ENCODE assay signal across 8 cellular contexts in the genomic region with DNA sequence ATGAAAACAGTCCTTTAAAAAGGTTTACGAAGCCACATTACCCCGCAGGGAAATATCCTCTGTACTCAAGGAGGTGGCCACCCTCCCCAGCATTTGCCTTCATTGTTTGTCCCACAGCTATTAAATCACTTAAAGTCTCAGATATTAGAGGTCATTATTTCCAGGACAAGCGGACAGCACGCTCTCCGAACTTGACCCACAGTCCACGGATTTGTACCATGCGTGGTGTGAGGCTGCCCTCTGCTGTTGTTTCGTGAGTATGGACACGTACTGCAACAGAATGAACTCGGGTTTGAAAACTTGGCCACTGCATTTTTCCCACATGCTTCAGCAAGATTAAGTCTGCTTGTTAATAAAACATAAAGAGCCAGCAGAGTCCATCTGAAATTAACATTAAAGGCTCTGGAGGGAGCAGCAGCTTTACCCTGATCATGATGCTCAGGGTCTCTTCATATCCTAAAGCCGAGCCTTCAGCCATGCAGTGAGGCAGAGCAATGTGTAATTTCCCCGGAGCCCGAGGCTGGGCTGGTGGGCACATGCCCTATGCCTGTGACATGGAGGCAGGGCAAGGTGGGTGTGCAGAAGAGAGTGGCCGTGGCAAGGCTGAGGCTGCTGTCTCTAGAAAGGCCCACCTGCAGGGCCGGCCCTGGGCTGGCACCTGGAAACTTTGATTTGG. TPM values are rescaled to one million over a fixed set of nuclear protein-coding genes. Genes with fewer than 3 reads are reported as not detected.
DNase-seq lines count a peak whose midpoint lies in the region; ATAC-seq and TF ChIP-seq lines count a peak whose summit lies in the region.

No MANE protein-coding gene starts in this region.

- no peaks in the 10 kb centered on the region for H3K27me3 Mint-ChIP-seq in T-cell

- no peak for ATAC-seq in T-cell (replicated peaks in 1 of 4)
- ATAC-seq in GM21723 (IDR thresholded peaks at IDR 0.05; ENCODE audit: unreplicated experiment): no peak

- DNase-seq in AG20443 (ENCODE audit: low spot score) (peak; percentile 75), SK-N-DZ (ENCODE audit: low spot score) (peak; percentile 31), fibroblast of the aortic adventitia (ENCODE audit: low read depth) (peak; percentile 69), occipital lobe (lab: John Stamatoyannopoulos, UW) (peak; percentile 53), T-cell (no peak)
- no peak for DNase-seq in effector CD4-positive, alpha-beta T cell

- no peak overlapping the region for H3K27ac Mint-ChIP-seq in T-cell

- POLR2A ChIA-PET in T-cell (lab: Charles Lee): no interaction called here

- CTCF ChIA-PET in T-cell (lab: Charles Lee): interaction anchor here in 1 of 2 donors (0.5 to 0.6 kb wide), 2 partner anchors 67 to 107 kb away, joined by 4 to 8 read pairs; no protein-coding TSS in a partner anchor

- no peak overlapping the region for H3K4me3 Mint-ChIP-seq in T-cell

- TF ChIP-seq CTCF in GM12872 (IDR thresholded peaks at IDR 0.05; ENCODE audit: insufficient read depth, low read depth, low read length) (peak; percentile 53), fibroblast of the aortic adventitia (IDR thresholded peaks at IDR 0.05; ENCODE audit: insufficient read depth, low read length) (peak; percentile 76)

- H3K4me3 ChIP-seq in fibroblast of the aortic adventitia (ENCODE audit: low read depth, low read length): no peak overlapping the region

- H3K4me1 Mint-ChIP-seq in T-cell: no peaks in the 10 kb centered on the region

- no peaks in the 10 kb centered on the region for H3K9me3 Mint-ChIP-seq in T-cell

- H3K36me3 Mint-ChIP-seq in T-cell: peaks cover 32% of the 10 kb centered on the region

RNA-seq across cellular contexts. Expression of gene MEAK7, which starts 19.7 kb away (rescaled TPM):
- polyA plus RNA-seq in SK-N-DZ (2014; cell fraction: cytosol; rRNA removed): 9.3 and 9.9 TPM in 2 replicates
- polyA plus RNA-seq in SK-N-DZ (2014; cell fraction: nucleus; rRNA removed): 6.0 and 7.8 TPM in 2 replicates
- 12.4 and 19.1 TPM in 2 replicates for total RNA-seq in fibroblast of the aortic adventitia (ENCODE audit: low replicate concordance)
- 12.8 TPM for total RNA-seq in occipital lobe
- 10 to 100 TPM in 3 of 5 donors, 1 to 10 TPM in 2; 6.2 to 12.3 (median 10.2) TPM for total RNA-seq in T-cell

Comparison
In these comparisons a context has a peak if more than half of its experiments do, and no peak if none do; other contexts are left out.
1. DNase-seq: peak in AG20443 (single experiment), SK-N-DZ (single experiment), fibroblast of the aortic adventitia (single experiment) and occipital lobe (single experiment); none in T-cell (0 of 34) and effector CD4-positive, alpha-beta T cell (single experiment).